ENCODE assay signal across 34 cellular contexts in genomic region chr3:45211466-45212094, GRCh38. TPM values are rescaled to one million over a fixed set of nuclear protein-coding genes. Genes with fewer than 3 reads are reported as not detected.
DNase-seq lines count a peak whose midpoint lies in the region; ATAC-seq and TF ChIP-seq lines count a peak whose summit lies in the region.
"Had no signal": no experiment of that assay in that cellular context is flagged by ENCODE, and none has a peak within 500 bp of the region (broad histone marks: within the 10 kb centered on the region; RNA-seq: fewer than 3 reads in every experiment).

No MANE protein-coding gene starts in this region.

- no peaks in the 10 kb centered on the region for H3K36me3 ChIP-seq in mammary epithelial cell (ENCODE audit: insufficient read depth, low read length)
- no peaks in the 10 kb centered on the region for H3K36me3 ChIP-seq in vagina
- H3K36me3 ChIP-seq in WERI-Rb-1 = no peaks in the 10 kb centered on the region
- H3K36me3 ChIP-seq: neutrophil, upper lobe of right lung had no signal

- H3K27ac ChIP-seq in mammary epithelial cell (ENCODE audit: insufficient read depth, low read depth, low read length) (no peak overlapping the region), vagina (peak overlapping the region; percentile 45), WERI-Rb-1 (no peak overlapping the region)
- H3K27ac ChIP-seq: 22Rv1, body of pancreas, KMS-11, neutrophil, upper lobe of right lung had no signal

- H3K79me2 ChIP-seq in mammary epithelial cell (ENCODE audit: insufficient read depth, low read length) = no peaks in the 10 kb centered on the region

- 47% methylated on average over 11 of the region's 11 CpGs for WGBS in mammary epithelial cell (ENCODE audit: low coverage, missing lambda C conversion rate)
- WGBS in lower leg skin, 2 donors = 32 to 42% methylated on average over 11 of the region's 11 CpGs

- no peak for TF ChIP-seq POLR2A in vagina (IDR thresholded peaks at IDR 0.05)
- no peak for TF ChIP-seq POLR2A in lower leg skin (IDR thresholded peaks at IDR 0.05)

- H3K36me3 Mint-ChIP-seq in MCF 10A (ENCODE audit: insufficient read depth, unreplicated experiment) = no peaks in the 10 kb centered on the region
- H3K36me3 Mint-ChIP-seq: CD4-positive, CD25-positive, alpha-beta regulatory T cell; immature natural killer cell; memory B cell had no signal

- H3K4me3 ChIP-seq in mammary epithelial cell (replicated peaks in 1 of 3; ENCODE audit: insufficient read depth in 1 of 3, low read depth in 2 of 3, low read length in 3 of 3) = no peak overlapping the region
- no peak overlapping the region for H3K4me3 ChIP-seq in fibroblast of the aortic adventitia (ENCODE audit: low read depth, low read length)
- no peak overlapping the region for H3K4me3 ChIP-seq in vagina
- no peak overlapping the region for H3K4me3 ChIP-seq in lower leg skin (ENCODE audit: low read depth, poor library complexity, severe bottlenecking)
- no peak overlapping the region for H3K4me3 ChIP-seq in WERI-Rb-1 (ENCODE audit: low read depth, low read length)
- H3K4me3 ChIP-seq: body of pancreas, upper lobe of right lung had no signal

- BruUV-seq in mammary epithelial cell (replicated peaks; lab: Mats Ljungman, UMichigan) (no TSS peak), MCF 10A (replicated peaks; lab: Mats Ljungman, UMichigan) (no TSS peak)

- no peaks in the 10 kb centered on the region for H3K27me3 Mint-ChIP-seq in MCF 10A (ENCODE audit: insufficient read depth, unreplicated experiment)

- no peaks in the 10 kb centered on the region for H4K20me1 ChIP-seq in mammary epithelial cell (ENCODE audit: insufficient read depth, low read length)

- no peak for DNase-seq in mammary epithelial cell
- no peak for DNase-seq in MCF 10A (ENCODE audit: unreplicated experiment)
- DNase-seq in fibroblast of the aortic adventitia (ENCODE audit: low read depth) = peak; percentile 85
- no peak for DNase-seq in omental fat pad (ENCODE audit: low spot score)
- no peak for DNase-seq in vagina (ENCODE audit: extremely low spot score in 2 of 2)
- no peak for DNase-seq in lower leg skin (ENCODE audit: low spot score in 2 of 2)
- DNase-seq in HCEC 1CT = no peak
- no peak for DNase-seq in WERI-Rb-1
- DNase-seq: activated CD4-positive, alpha-beta T cell treated with anti-CD3 and anti-CD28 coated beads, Interleukin-2, amount 50 U/mL, for 4 hours; activated naive CD4-positive, alpha-beta T cell; activated T-cell treated with anti-CD3 and anti-CD28 coated beads, Interleukin-2, amount 50 U/mL, for 72 hours; body of pancreas; Calu3; CD4-positive, CD25-positive, alpha-beta regulatory T cell; dermis blood vessel endothelial cell; DMS79 treated with DMSO at 0.1 percent for 48 hours; GF-D8; immature natural killer cell; NCI-H1417 treated with DMSO at 0.1 percent for 48 hours; NCI-H2081; NCI-H2227 treated with DMSO at 0.1 percent for 48 hours; NCI-H526 treated with DMSO at 0.1 percent for 48 hours; Right ventricle myocardium superior; stimulated activated CD4-positive, alpha-beta T cell treated with anti-CD3 and anti-CD28 coated beads, Interleukin-15, amount 100 ng/mL, for 24 hours; stimulated activated CD4-positive, alpha-beta T cell treated with anti-CD3 and anti-CD28 coated beads, Interleukin-4, amount 100 ng/mL, for 4 hours; substantia nigra; T-helper 17 cell; upper lobe of right lung had no signal

- no peak overlapping the region for H3K9ac ChIP-seq in mammary epithelial cell (ENCODE audit: insufficient read depth, low read length)
- H3K9ac ChIP-seq: KMS-11 had no signal

- no peak overlapping the region for H3K4me3 Mint-ChIP-seq in MCF 10A (ENCODE audit: unreplicated experiment)
- H3K4me3 Mint-ChIP-seq: activated T-cell treated with anti-CD3 and anti-CD28 coated beads, Interleukin-2, amount 50 U/mL, for 72 hours; CD4-positive, CD25-positive, alpha-beta regulatory T cell; endodermal cell; immature natural killer cell; memory B cell; T-helper 17 cell had no signal

- ATAC-seq in omental fat pad (ENCODE audit: low FRiP score) = peak; percentile 48
- ATAC-seq: activated CD4-positive, CD25-positive, alpha-beta regulatory T cell treated with anti-CD3 and anti-CD28 coated beads, Interleukin-2, amount 50 U/mL, for 24 hours had no signal

- TF ChIP-seq CTCF in mammary epithelial cell (conservative IDR thresholded peaks at IDR 0.05 in 1 of 2, IDR thresholded peaks at IDR 0.05 in 1 of 2; ENCODE audit: extremely low read depth in 1 of 2, insufficient read depth in 1 of 2, low read depth in 1 of 2, low read length in 2 of 2) (no peak), MCF 10A (IDR thresholded peaks at IDR 0.05; ENCODE audit: unreplicated experiment) (no peak), fibroblast of the aortic adventitia (IDR thresholded peaks at IDR 0.05; ENCODE audit: insufficient read depth, low read length) (no peak), omental fat pad (IDR thresholded peaks at IDR 0.05) (no peak), vagina (IDR thresholded peaks at IDR 0.05) (no peak), lower leg skin (IDR thresholded peaks at IDR 0.05) (no peak), WERI-Rb-1 (IDR thresholded peaks at IDR 0.05; ENCODE audit: low read depth, low read length) (no peak)

- intact Hi-C loops in mammary epithelial cell (cut with micrococcal nuclease) (no loop called here), MCF 10A (cut with micrococcal nuclease) (loop anchor here (2.0 to 5.0 kb wide), 3 partner anchors 69 to 119 kb away; no protein-coding TSS in a partner anchor), vagina (cut with DNase I) (no loop called here), lower leg skin (cut with DNase I; ENCODE audit: low total_unique reads) (loop anchor here (5.0 to 10.0 kb wide), 2 partner anchors 174 to 283 kb away; no protein-coding TSS in a partner anchor)

- H3K27me3 ChIP-seq in mammary epithelial cell (ENCODE audit: insufficient read depth, low read length) (no peaks in the 10 kb centered on the region), vagina (no peaks in the 10 kb centered on the region), WERI-Rb-1 (ENCODE audit: insufficient read depth, low read depth, severe bottlenecking) (no peaks in the 10 kb centered on the region)
- H3K27me3 ChIP-seq: body of pancreas, neutrophil, upper lobe of right lung had no signal

- peaks cover 31% of the 10 kb centered on the region for H3K4me1 ChIP-seq in mammary epithelial cell (ENCODE audit: insufficient read depth, low read length)
- H3K4me1 ChIP-seq in vagina = peaks cover 35% of the 10 kb centered on the region

- POLR2A ChIA-PET in MCF 10A (lab: Yijun Ruan, JAX) = interaction anchor here (1.3 to 1.8 kb wide), 3 partner anchors 66 to 170 kb away, joined by 6 to 23 read pairs (median 14); partner anchors contain the start of gene CDCP1

- H3K9me3 ChIP-seq in mammary epithelial cell (replicated peaks; ENCODE audit: insufficient read depth, low read length) = no peaks in the 10 kb centered on the region
- no peaks in the 10 kb centered on the region for H3K9me3 ChIP-seq in vagina
- no peaks in the 10 kb centered on the region for H3K9me3 ChIP-seq in WERI-Rb-1 (ENCODE audit: severe bottlenecking)
- H3K9me3 ChIP-seq: body of pancreas, neutrophil, upper lobe of right lung had no signal

- peak overlapping the region; percentile 35 for H2AFZ ChIP-seq in mammary epithelial cell (ENCODE audit: low read depth, low read length)

- dilution Hi-C loops in mammary epithelial cell (cut with HindIII; ENCODE audit: low sequenced_read_pairs) = no loop called here

- H3K4me1 Mint-ChIP-seq in MCF 10A (ENCODE audit: insufficient read depth, unreplicated experiment) = peaks cover 14% of the 10 kb centered on the region

- in situ Hi-C loops in mammary epithelial cell (cut with MboI; ENCODE audit: low sequenced_read_pairs in 2 of 2) = loop anchor here in 1 of 2 donors (25.0 kb wide), 1 partner anchor 451 kb away; no protein-coding TSS in a partner anchor

- H3K27ac Mint-ChIP-seq in MCF 10A (ENCODE audit: low read depth, unreplicated experiment) = no peak overlapping the region
- H3K27ac Mint-ChIP-seq: activated T-cell treated with anti-CD3 and anti-CD28 coated beads, Interleukin-2, amount 50 U/mL, for 72 hours; CD4-positive, CD25-positive, alpha-beta regulatory T cell; endodermal cell; immature natural killer cell; memory B cell had no signal

- no peak overlapping the region for H3K4me2 ChIP-seq in mammary epithelial cell (ENCODE audit: insufficient read depth, low read depth, low read length)
- H3K4me2 ChIP-seq: KMS-11 had no signal

- no peaks in the 10 kb centered on the region for H3K9me3 Mint-ChIP-seq in MCF 10A (ENCODE audit: unreplicated experiment)
- H3K9me3 Mint-ChIP-seq: activated T-cell treated with anti-CD3 and anti-CD28 coated beads, Interleukin-2, amount 50 U/mL, for 72 hours; CD4-positive, CD25-positive, alpha-beta regulatory T cell; endodermal cell; immature natural killer cell; memory B cell had no signal

- CTCF ChIA-PET in mammary epithelial cell (lab: Charles Lee; ENCODE audit: low non-redundant PET) (no interaction called here), MCF 10A (lab: Yijun Ruan, JAX) (interaction anchor here (0.6 to 18.5 kb wide), 39 partner anchors 9 to 648 kb away, joined by 3 to 368 read pairs (median 7); partner anchors contain the start of gene CDCP1)

RNA-seq across cellular contexts. Expression of gene TMEM158, which starts 14.5 kb away (rescaled TPM):
- total RNA-seq in mammary epithelial cell = 1 to 10 TPM; 5.0 to 9.3 TPM
- 2.4 TPM for polyA plus RNA-seq in mammary epithelial cell
- not detected for polyA minus RNA-seq in mammary epithelial cell
- 1.4 and 1.9 TPM in 2 replicates for total RNA-seq in MCF 10A (2022)
- total RNA-seq in fibroblast of the aortic adventitia (ENCODE audit: low replicate concordance) = 4.5 and 19.3 TPM in 2 replicates
- total RNA-seq in omental fat pad = 10 to 100 TPM in 1 of 4 donors, 1 to 10 TPM in 1, under 1 TPM in 1, not detected in 1; 0.44 to 15.0 (median 3.9) TPM
- total RNA-seq in vagina = 1.2 TPM
- 1 to 10 TPM in 3 of 4 donors, under 1 TPM in 1; 0.88 to 4.2 (median 2.7) TPM for total RNA-seq in lower leg skin
- total RNA-seq: activated T-cell treated with anti-CD3 and anti-CD28 coated beads, Interleukin-2, amount 50 U/mL, for 72 hours had no signal
- polyA plus RNA-seq: CD4-positive, CD25-positive, alpha-beta regulatory T cell; immature natural killer cell had no signal

Comparison
In these comparisons a context has a peak if more than half of its experiments do, and no peak if none do; other contexts are left out.
1. intact Hi-C loops: an anchor here in MCF 10A (2.0 to 5.0 kb wide) and lower leg skin (5.0 to 10.0 kb wide); none called in mammary epithelial cell and vagina.